ENCODE assay signal across 1 cellular context in genomic region chr9:35079426-35080341, GRCh38.
A peak's percentile ranks its signal among the peaks of the same experiment; 100 is the strongest.
TF ChIP-seq lines count a peak whose summit lies in the region.

TSS of gene FANCG (minus strand) at chr9:35079942. CDS start at chr9:35079524, 418 bp downstream.

TF ChIP-seq in HepG2, 621 proteins besides CTCF, POLR2A, EP300 and RAD21 (continued from another document and continues in another):
- TF ChIP-seq KIAA2018 (CRISPR knock-in tag; IDR thresholded peaks at IDR 0.05; ENCODE audit: borderline replicate concordance), result no peak
- TF ChIP-seq RXRB (CRISPR knock-in tag; IDR thresholded peaks at IDR 0.05; ENCODE audit: borderline replicate concordance), result no peak
- no peak for TF ChIP-seq XBP1 (CRISPR knock-in tag; IDR thresholded peaks at IDR 0.05)
- TF ChIP-seq ZFP91 (CRISPR knock-in tag; IDR thresholded peaks at IDR 0.05; ENCODE audit: borderline replicate concordance), result peak; percentile 68; the same call in 1 of the 2 replicates
- no peak for TF ChIP-seq RAD51 (IDR thresholded peaks at IDR 0.05; ENCODE audit: borderline replicate concordance)
- no peak; the same call in 1 of the 2 replicates for TF ChIP-seq KDM4B (CRISPR knock-in tag; IDR thresholded peaks at IDR 0.05)
- TF ChIP-seq RCOR2 (CRISPR knock-in tag; IDR thresholded peaks at IDR 0.05), result no peak
- peak; percentile 96 for TF ChIP-seq TFDP1 (CRISPR knock-in tag; IDR thresholded peaks at IDR 0.05; ENCODE audit: borderline replicate concordance)
- TF ChIP-seq ZBTB8A (CRISPR knock-in tag; IDR thresholded peaks at IDR 0.05; ENCODE audit: borderline replicate concordance, low read depth), result no peak
- no peak for TF ChIP-seq RBM22 (optimal IDR thresholded peaks at IDR 0.05; ENCODE audit: low read length)
- no peak for TF ChIP-seq ZNF12 (CRISPR knock-in tag; IDR thresholded peaks at IDR 0.05)
- no peak for TF ChIP-seq ZNF441 (CRISPR knock-in tag; IDR thresholded peaks at IDR 0.05; ENCODE audit: borderline replicate concordance)
- TF ChIP-seq PAF1 (CRISPR knock-in tag; IDR thresholded peaks at IDR 0.05), result no peak
- no peak for TF ChIP-seq ZBTB7B (CRISPR knock-in tag; IDR thresholded peaks at IDR 0.05)
- TF ChIP-seq GPN1 (CRISPR knock-in tag; IDR thresholded peaks at IDR 0.05; ENCODE audit: borderline replicate concordance), result no peak
- TF ChIP-seq ZNF230 (CRISPR knock-in tag; IDR thresholded peaks at IDR 0.05), result no peak; the same call in 1 of the 2 replicates
- no peak; the same call in 1 of the 2 replicates for TF ChIP-seq ZNF776 (CRISPR knock-in tag; IDR thresholded peaks at IDR 0.05)
- TF ChIP-seq ZNF446 (CRISPR knock-in tag; IDR thresholded peaks at IDR 0.05), result 0 out of 2 replicates have a peak, but pooled peaks have one; percentile 58
- TF ChIP-seq EED (CRISPR knock-in tag; IDR thresholded peaks at IDR 0.05), result peak; percentile 81; the same call in 1 of the 2 replicates
- TF ChIP-seq ZNF343 (CRISPR knock-in tag; IDR thresholded peaks at IDR 0.05), result 0 out of 2 replicates have a peak, but pooled peaks have one; percentile 40
- TF ChIP-seq ZNF850 (CRISPR knock-in tag; conservative IDR thresholded peaks at IDR 0.05), result no peak
- no peak for TF ChIP-seq TCF12 (IDR thresholded peaks at IDR 0.05)
- no peak for TF ChIP-seq TCF12 (CRISPR knock-in tag; IDR thresholded peaks at IDR 0.05)
- TF ChIP-seq ZNF678 (CRISPR knock-in tag; IDR thresholded peaks at IDR 0.05), result no peak
- no peak for TF ChIP-seq ZBTB37 (CRISPR knock-in tag; IDR thresholded peaks at IDR 0.05)
- TF ChIP-seq POGZ (CRISPR knock-in tag; IDR thresholded peaks at IDR 0.05), result peak; percentile 63; the same call in 1 of the 2 replicates
- 0 out of 2 replicates have a peak, but pooled peaks have one; percentile 47 for TF ChIP-seq ZNF691 (CRISPR knock-in tag; IDR thresholded peaks at IDR 0.05; ENCODE audit: borderline replicate concordance, low read depth)
- 0 out of 2 replicates have a peak, but pooled peaks have one; percentile 52 for TF ChIP-seq ZSCAN29 (CRISPR knock-in tag; conservative IDR thresholded peaks at IDR 0.05)
- TF ChIP-seq NCOA2 (CRISPR knock-in tag; IDR thresholded peaks at IDR 0.05), result no peak
- no peak for TF ChIP-seq ZBTB49 (CRISPR knock-in tag; IDR thresholded peaks at IDR 0.05; ENCODE audit: borderline replicate concordance)
- TF ChIP-seq HINFP (CRISPR knock-in tag; IDR thresholded peaks at IDR 0.05; ENCODE audit: low read depth), result peak; percentile 82
- TF ChIP-seq SMARCC2 (IDR thresholded peaks at IDR 0.05), result no peak
- peak; percentile 55; the same call in 1 of the 2 replicates for TF ChIP-seq SUZ12 (IDR thresholded peaks at IDR 0.05; ENCODE audit: low read depth, low read length)
- TF ChIP-seq ZNF788 (CRISPR knock-in tag; IDR thresholded peaks at IDR 0.05; ENCODE audit: borderline replicate concordance), result peak; percentile 79; the same call in 1 of the 2 replicates
- no peak for TF ChIP-seq ZNF281 (CRISPR knock-in tag; IDR thresholded peaks at IDR 0.05; ENCODE audit: borderline replicate concordance)
- TF ChIP-seq LRRFIP1 (CRISPR knock-in tag; conservative IDR thresholded peaks at IDR 0.05), result no peak
- TF ChIP-seq SRF (IDR thresholded peaks at IDR 0.05; ENCODE audit: low read depth, low read length), result no peak
